Comparison of ENCODE assay signal across 16 cellular contexts in genomic region chr10:132648871-132649528, GRCh38.
"Had no signal": no experiment of that assay in that cellular context is flagged by ENCODE, and none has a peak within 500 bp of the region (broad histone marks: within the 10 kb centered on the region; RNA-seq: fewer than 3 reads in every experiment).

No MANE protein-coding gene starts in this region.

- H3K9me3 Mint-ChIP-seq: activated CD8-positive, alpha-beta T cell treated with anti-CD3 and anti-CD28 coated beads for 36 hours; dendritic cell treated with granulocyte-macrophage colony-stimulating factor and Interleukin-4, amounts not matched to agents 40 ng/mL and 50 ng/mL, for 4 days; effector memory CD8-positive, alpha-beta T cell; stimulated activated naive CD8-positive, alpha-beta T cell treated with anti-CD3 and anti-CD28 coated beads, Interleukin-15, Interleukin-2, amounts not matched to agents 100 ng/mL and 50 ng/mL, for 24 hours had no signal

- H3K27ac Mint-ChIP-seq: activated CD8-positive, alpha-beta T cell treated with anti-CD3 and anti-CD28 coated beads for 36 hours; activated naive CD8-positive, alpha-beta T cell; dendritic cell treated with granulocyte-macrophage colony-stimulating factor and Interleukin-4, amounts not matched to agents 40 ng/mL and 50 ng/mL, for 4 days; effector memory CD8-positive, alpha-beta T cell; stimulated activated naive CD8-positive, alpha-beta T cell treated with anti-CD3 and anti-CD28 coated beads, Interleukin-15, Interleukin-2, amounts not matched to agents 100 ng/mL and 50 ng/mL, for 24 hours had no signal

- H3K4me3 Mint-ChIP-seq: activated CD8-positive, alpha-beta T cell treated with anti-CD3 and anti-CD28 coated beads for 36 hours; activated naive CD8-positive, alpha-beta T cell; dendritic cell treated with granulocyte-macrophage colony-stimulating factor and Interleukin-4, amounts not matched to agents 40 ng/mL and 50 ng/mL, for 4 days; effector memory CD8-positive, alpha-beta T cell; stimulated activated naive CD8-positive, alpha-beta T cell treated with anti-CD3 and anti-CD28 coated beads, Interleukin-15, Interleukin-2, amounts not matched to agents 100 ng/mL and 50 ng/mL, for 24 hours had no signal

- H3K4me3 ChIP-seq: heart right ventricle, right atrium auricular region, thoracic aorta had no signal

- DNase-seq: activated CD4-positive, alpha-beta T cell treated with anti-CD3 and anti-CD28 coated beads for 48 hours; activated CD8-positive, alpha-beta memory T cell treated with anti-CD3 and anti-CD28 coated beads, Interleukin-2, amount 50 U/mL, for 4 hours; activated CD8-positive, alpha-beta T cell treated with anti-CD3 and anti-CD28 coated beads for 36 hours; activated gamma-delta T cell treated with Interleukin-2 at 50 U/mL for 16 hours; activated T-cell treated with anti-CD3 and anti-CD28 coated beads, Interleukin-2, amount 50 U/mL, for 48 hours; brain microvascular endothelial cell; cerebellar nuclear complex; effector memory CD8-positive, alpha-beta T cell; heart right ventricle; small intestine; T-helper 2 cell had no signal

- H3K9me3 ChIP-seq: heart right ventricle, right atrium auricular region, thoracic aorta had no signal

- H3K36me3 ChIP-seq: brain microvascular endothelial cell had no signal

- H3K27ac ChIP-seq: brain microvascular endothelial cell, heart right ventricle, right atrium auricular region, thoracic aorta had no signal

- H3K27me3 ChIP-seq: brain microvascular endothelial cell, heart right ventricle, right atrium auricular region had no signal

- H3K36me3 Mint-ChIP-seq: activated naive CD8-positive, alpha-beta T cell had no signal

- H3K4me1 ChIP-seq: right atrium auricular region had no signal

- H3K27me3 Mint-ChIP-seq: activated CD8-positive, alpha-beta T cell treated with anti-CD3 and anti-CD28 coated beads for 36 hours; activated naive CD8-positive, alpha-beta T cell; dendritic cell treated with granulocyte-macrophage colony-stimulating factor and Interleukin-4, amounts not matched to agents 40 ng/mL and 50 ng/mL, for 4 days; effector memory CD8-positive, alpha-beta T cell; stimulated activated naive CD8-positive, alpha-beta T cell treated with anti-CD3 and anti-CD28 coated beads, Interleukin-15, Interleukin-2, amounts not matched to agents 100 ng/mL and 50 ng/mL, for 24 hours had no signal

- ATAC-seq: activated CD8-positive, alpha-beta T cell treated with anti-CD3 and anti-CD28 coated beads for 36 hours; effector memory CD8-positive, alpha-beta T cell; heart right ventricle had no signal
